ENCODE assay signal across 8 cellular contexts in the genomic region with DNA sequence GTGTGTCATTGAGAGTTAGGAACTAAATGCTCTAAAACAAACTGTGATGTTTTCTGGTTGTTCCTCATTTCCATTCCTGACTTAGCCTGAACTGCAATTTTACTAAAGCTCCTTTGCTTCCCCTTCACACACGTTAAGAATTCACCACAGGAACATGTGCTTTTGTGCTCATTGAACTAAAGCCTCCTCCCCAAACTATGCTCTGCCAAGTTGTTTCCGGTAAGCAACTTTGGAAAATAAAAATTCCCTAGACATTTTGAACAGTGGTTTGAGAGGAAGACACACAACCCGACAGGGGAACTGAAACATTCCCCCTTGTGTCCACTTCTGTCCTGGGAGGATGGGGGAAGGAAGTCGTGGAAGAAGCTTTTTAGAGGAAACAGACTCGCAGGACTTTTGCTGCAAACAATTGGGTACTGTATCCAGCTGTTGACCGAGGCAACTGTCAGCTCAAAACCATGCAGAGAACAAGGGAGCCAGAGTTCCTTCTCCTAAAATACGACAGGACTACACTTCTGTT.
DNase-seq lines count a peak whose midpoint lies in the region; ATAC-seq and TF ChIP-seq lines count a peak whose summit lies in the region.

No MANE protein-coding gene starts in this region.

- no peak for DNase-seq in activated CD4-positive, alpha-beta T cell treated with anti-CD3 and anti-CD28 coated beads, Interleukin-2, amount 10 ng/mL, durations not matched to agents 7 days and 5 days
- DNase-seq in activated CD4-positive, alpha-beta T cell treated with anti-CD3 and anti-CD28 coated beads for 48 hours: no peak
- no peak for DNase-seq in activated naive CD8-positive, alpha-beta T cell treated with anti-CD3 and anti-CD28 coated beads, Interleukin-2, amount 50 U/mL, for 24 hours
- DNase-seq in immature natural killer cell (no peak), GM13977 (ENCODE audit: low spot score) (no peak)
- no peak for DNase-seq in stimulated activated naive B cell treated with anti-CD40 and anti-IgM and Interleukin-4, amounts not matched to agents 10 μg/mL and 1 μg/mL and 100 μg/mL, for 72 hours

- peak overlapping the region; percentile 61 for H3K4me3 Mint-ChIP-seq in activated CD4-positive, alpha-beta T cell treated with anti-CD3 and anti-CD28 coated beads, Interleukin-2, amount 10 ng/mL, durations not matched to agents 7 days and 5 days
- H3K4me3 Mint-ChIP-seq in activated naive CD8-positive, alpha-beta T cell treated with anti-CD3 and anti-CD28 coated beads, Interleukin-2, amount 50 U/mL, for 24 hours: no peak overlapping the region
- H3K4me3 Mint-ChIP-seq in immature natural killer cell: peak overlapping the region in 4 of 5 donors; percentile 3 to 54 (median 44)
- H3K4me3 Mint-ChIP-seq in stimulated activated naive B cell treated with anti-CD40 and anti-IgM and Interleukin-4, amounts not matched to agents 10 μg/mL and 1 μg/mL and 100 μg/mL, for 72 hours: peak overlapping the region; percentile 70 to 85

- no peak for TF ChIP-seq CTCF in GM13977 (IDR thresholded peaks at IDR 0.05; ENCODE audit: extremely low read depth, insufficient read depth, missing control alignments)

- peaks cover 52% of the 10 kb centered on the region for H3K4me1 Mint-ChIP-seq in activated CD4-positive, alpha-beta T cell treated with anti-CD3 and anti-CD28 coated beads, Interleukin-2, amount 10 ng/mL, durations not matched to agents 7 days and 5 days
- H3K4me1 Mint-ChIP-seq in activated naive CD8-positive, alpha-beta T cell treated with anti-CD3 and anti-CD28 coated beads, Interleukin-2, amount 50 U/mL, for 24 hours: peaks cover 26% of the 10 kb centered on the region
- H3K4me1 Mint-ChIP-seq in immature natural killer cell: peaks cover 5 to 12% of the 10 kb centered on the region in 2 donors
- H3K4me1 Mint-ChIP-seq in stimulated activated naive B cell treated with anti-CD40 and anti-IgM and Interleukin-4, amounts not matched to agents 10 μg/mL and 1 μg/mL and 100 μg/mL, for 72 hours: peaks cover 27 to 61% of the 10 kb centered on the region in 2 donors

- ATAC-seq in activated naive CD8-positive, alpha-beta T cell treated with anti-CD3 and anti-CD28 coated beads, Interleukin-2, amount 50 U/mL, for 24 hours: no peak
- peak; percentile 61 to 62 for ATAC-seq in stimulated activated naive B cell treated with anti-CD40 and anti-IgM and Interleukin-4, amounts not matched to agents 10 μg/mL and 1 μg/mL and 100 μg/mL, for 72 hours (replicated peaks)
- no peak for ATAC-seq in GM21515 (IDR thresholded peaks at IDR 0.05; ENCODE audit: unreplicated experiment)
- ATAC-seq in GM19467 (IDR thresholded peaks at IDR 0.05; ENCODE audit: unreplicated experiment): no peak

- H3K27ac Mint-ChIP-seq in activated CD4-positive, alpha-beta T cell treated with anti-CD3 and anti-CD28 coated beads, Interleukin-2, amount 10 ng/mL, durations not matched to agents 7 days and 5 days: peak overlapping the region; percentile 89
- H3K27ac Mint-ChIP-seq in activated naive CD8-positive, alpha-beta T cell treated with anti-CD3 and anti-CD28 coated beads, Interleukin-2, amount 50 U/mL, for 24 hours: peak overlapping the region; percentile 20
- H3K27ac Mint-ChIP-seq in immature natural killer cell: peak overlapping the region in 3 of 6 donors; percentile 22 to 50 (median 30)
- H3K27ac Mint-ChIP-seq in stimulated activated naive B cell treated with anti-CD40 and anti-IgM and Interleukin-4, amounts not matched to agents 10 μg/mL and 1 μg/mL and 100 μg/mL, for 72 hours: peak overlapping the region; percentile 87

- H3K36me3 Mint-ChIP-seq in activated CD4-positive, alpha-beta T cell treated with anti-CD3 and anti-CD28 coated beads, Interleukin-2, amount 10 ng/mL, durations not matched to agents 7 days and 5 days (ENCODE audit: low read depth): peaks cover 13% of the 10 kb centered on the region
- H3K36me3 Mint-ChIP-seq in activated naive CD8-positive, alpha-beta T cell treated with anti-CD3 and anti-CD28 coated beads, Interleukin-2, amount 50 U/mL, for 24 hours (ENCODE audit: low read depth): no peaks in the 10 kb centered on the region
- no peaks in the 10 kb centered on the region for H3K36me3 Mint-ChIP-seq in immature natural killer cell
- H3K36me3 Mint-ChIP-seq in stimulated activated naive B cell treated with anti-CD40 and anti-IgM and Interleukin-4, amounts not matched to agents 10 μg/mL and 1 μg/mL and 100 μg/mL, for 72 hours: no peaks in the 10 kb centered on the region

- CTCF ChIA-PET in activated CD4-positive, alpha-beta T cell treated with anti-CD3 and anti-CD28 coated beads, Interleukin-2, amount 10 ng/mL, durations not matched to agents 7 days and 5 days (lab: Charles Lee): interaction anchor here (1.2 to 1.5 kb wide), 2 partner anchors 8 to 13 kb away, joined by 3 to 4 read pairs; no protein-coding TSS in a partner anchor

- POLR2A ChIA-PET in activated CD4-positive, alpha-beta T cell treated with anti-CD3 and anti-CD28 coated beads, Interleukin-2, amount 10 ng/mL, durations not matched to agents 7 days and 5 days (lab: Charles Lee): no interaction called here

- in situ Hi-C loops in GM13977 (cut with MboI; ENCODE audit: low pct_unique_long_range_greater_than_20kb, low sequenced_read_pairs, unreplicated experiment): no loop called here

- peaks cover 4% of the 10 kb centered on the region for H3K27me3 Mint-ChIP-seq in activated CD4-positive, alpha-beta T cell treated with anti-CD3 and anti-CD28 coated beads, Interleukin-2, amount 10 ng/mL, durations not matched to agents 7 days and 5 days
- H3K27me3 Mint-ChIP-seq in activated naive CD8-positive, alpha-beta T cell treated with anti-CD3 and anti-CD28 coated beads, Interleukin-2, amount 50 U/mL, for 24 hours: no peaks in the 10 kb centered on the region
- H3K27me3 Mint-ChIP-seq in immature natural killer cell (ENCODE audit: low read depth in 3 of 3): peaks cover 3 to 8% (median 4%) of the 10 kb centered on the region in 3 donors
- no peaks in the 10 kb centered on the region for H3K27me3 Mint-ChIP-seq in stimulated activated naive B cell treated with anti-CD40 and anti-IgM and Interleukin-4, amounts not matched to agents 10 μg/mL and 1 μg/mL and 100 μg/mL, for 72 hours

- peaks cover 7% of the 10 kb centered on the region for H3K9me3 Mint-ChIP-seq in activated CD4-positive, alpha-beta T cell treated with anti-CD3 and anti-CD28 coated beads, Interleukin-2, amount 10 ng/mL, durations not matched to agents 7 days and 5 days
- H3K9me3 Mint-ChIP-seq in activated naive CD8-positive, alpha-beta T cell treated with anti-CD3 and anti-CD28 coated beads, Interleukin-2, amount 50 U/mL, for 24 hours: no peaks in the 10 kb centered on the region
- H3K9me3 Mint-ChIP-seq in immature natural killer cell: no peaks in the 10 kb centered on the region
- no peaks in the 10 kb centered on the region for H3K9me3 Mint-ChIP-seq in stimulated activated naive B cell treated with anti-CD40 and anti-IgM and Interleukin-4, amounts not matched to agents 10 μg/mL and 1 μg/mL and 100 μg/mL, for 72 hours

Comparison
In these comparisons a context has a peak if more than half of its experiments do, and no peak if none do; other contexts are left out.
1. ATAC-seq: peak in stimulated activated naive B cell treated with anti-CD40 and anti-IgM and Interleukin-4, amounts not matched to agents 10 μg/mL and 1 μg/mL and 100 μg/mL, for 72 hours (2 of 2); none in activated naive CD8-positive, alpha-beta T cell treated with anti-CD3 and anti-CD28 coated beads, Interleukin-2, amount 50 U/mL, for 24 hours (single experiment), GM21515 (single experiment) and GM19467 (single experiment).